ENCODE assay signal across 8 cellular contexts in the genomic region with DNA sequence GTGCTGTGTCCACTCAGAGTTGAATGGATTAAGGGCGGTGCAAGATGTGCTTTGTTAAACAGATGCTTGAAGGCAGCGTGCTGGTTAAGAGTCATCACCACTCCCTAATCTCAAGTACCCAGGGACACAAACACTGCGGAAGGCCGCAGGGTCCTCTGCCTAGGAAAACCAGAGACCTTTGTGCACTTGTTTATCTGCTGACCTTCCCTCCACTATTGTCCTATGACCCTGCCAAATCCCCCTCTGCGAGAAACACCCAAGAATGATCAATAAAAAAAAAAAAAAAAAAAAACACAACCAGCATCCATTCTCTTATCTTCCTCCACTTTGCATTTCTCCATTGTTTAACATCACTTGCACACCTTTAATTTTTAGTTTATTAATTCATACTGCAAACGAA. TPM values are rescaled to one million over a fixed set of nuclear protein-coding genes. Genes with fewer than 3 reads are reported as not detected.
A peak's percentile ranks its signal among the peaks of the same experiment; 100 is the strongest.
DNase-seq lines count a peak whose midpoint lies in the region; ATAC-seq and TF ChIP-seq lines count a peak whose summit lies in the region.
"Not testable (repeated sequence)": the region's sequence is repeated elsewhere in the genome, so short reads cannot be mapped to it uniquely, and the experiment has no call there.
"Had no signal": no experiment of that assay in that cellular context is flagged by ENCODE, and none has a peak within 500 bp of the region (broad histone marks: within the 10 kb centered on the region; RNA-seq: fewer than 3 reads in every experiment).

No MANE protein-coding gene starts in this region.

- 41 to 46% (median 45%) methylated on average over 6 of the region's 6 CpGs for WGBS in heart left ventricle, 4 donors

- not testable (repeated sequence) for H3K27ac ChIP-seq in OCI-LY1 (ENCODE audit: low read depth, low read length, poor library complexity, severe bottlenecking)
- peak overlapping the region in 5 of 12 donors; percentile 78 to 98 (median 93) for H3K27ac ChIP-seq in heart left ventricle
- peak overlapping the region; percentile 73 for H3K27ac ChIP-seq in muscle layer of duodenum (ENCODE audit: low read length)
- peak overlapping the region in 2 of 21 experiments; percentile 90 for H3K27ac ChIP-seq in skin epidermis

- not testable (repeated sequence) for H3K36me3 ChIP-seq in OCI-LY1 (ENCODE audit: insufficient read depth, low read length); heart left ventricle; muscle layer of duodenum (ENCODE audit: control insufficient read depth in 1 of 2, insufficient read depth in 2 of 2, low read length in 2 of 2)

- DNase-seq in activated CD8-positive, alpha-beta memory T cell treated with anti-CD3 and anti-CD28 coated beads, Interleukin-2, amount 10 ng/mL, durations not matched to agents 7 days and 5 days; chondrocyte (ENCODE audit: low spot score); heart left ventricle: not testable (repeated sequence)

- not testable (repeated sequence) for ATAC-seq in activated CD8-positive, alpha-beta memory T cell treated with anti-CD3 and anti-CD28 coated beads, Interleukin-2, amount 10 ng/mL, durations not matched to agents 7 days and 5 days; heart left ventricle

- peaks cover 24% of the 10 kb centered on the region for H3K4me1 Mint-ChIP-seq in activated CD8-positive, alpha-beta memory T cell treated with anti-CD3 and anti-CD28 coated beads, Interleukin-2, amount 10 ng/mL, durations not matched to agents 7 days and 5 days
- peaks cover 60% of the 10 kb centered on the region for H3K4me1 Mint-ChIP-seq in chondrocyte (ENCODE audit: low read depth)

- H3K27ac Mint-ChIP-seq in activated CD8-positive, alpha-beta memory T cell treated with anti-CD3 and anti-CD28 coated beads, Interleukin-2, amount 10 ng/mL, durations not matched to agents 7 days and 5 days = peak overlapping the region; percentile 93
- peak overlapping the region; percentile 96 for H3K27ac Mint-ChIP-seq in chondrocyte (ENCODE audit: unreplicated experiment)

- not testable (repeated sequence) for H3K9me2 ChIP-seq in OCI-LY1 (ENCODE audit: low read depth, low read length)

- H3K9me3 ChIP-seq in OCI-LY1 (ENCODE audit: low read length); heart left ventricle; muscle layer of duodenum (ENCODE audit: control insufficient read depth in 1 of 2, low read length in 2 of 2): not testable (repeated sequence)

- not testable (repeated sequence) for TF ChIP-seq POLR2A in heart left ventricle (IDR thresholded peaks at IDR 0.05)

- not testable (repeated sequence) for TF ChIP-seq CTCF in GM12875 (IDR thresholded peaks at IDR 0.05; ENCODE audit: borderline replicate concordance, insufficient read depth, low read depth, low read length); OCI-LY1 (IDR thresholded peaks at IDR 0.05; ENCODE audit: low read length); chondrocyte (IDR thresholded peaks at IDR 0.05); heart left ventricle (IDR thresholded peaks at IDR 0.05)

- H3K9me3 Mint-ChIP-seq in activated CD8-positive, alpha-beta memory T cell treated with anti-CD3 and anti-CD28 coated beads, Interleukin-2, amount 10 ng/mL, durations not matched to agents 7 days and 5 days (ENCODE audit: low read depth); chondrocyte (ENCODE audit: low read depth): not testable (repeated sequence)

- peak overlapping the region; percentile 80 for H3K9ac ChIP-seq in OCI-LY1 (ENCODE audit: low read length)

- H3K27me3 Mint-ChIP-seq in activated CD8-positive, alpha-beta memory T cell treated with anti-CD3 and anti-CD28 coated beads, Interleukin-2, amount 10 ng/mL, durations not matched to agents 7 days and 5 days; chondrocyte (ENCODE audit: low read depth): not testable (repeated sequence)

- H3K4me2 ChIP-seq in OCI-LY1 (ENCODE audit: low read length) = peak overlapping the region; percentile 98

- not testable (repeated sequence) for H3K27me3 ChIP-seq in OCI-LY1 (ENCODE audit: insufficient read depth, low read length); heart left ventricle; muscle layer of duodenum (ENCODE audit: low read depth, low read length)

- not testable (repeated sequence) for H3K36me3 Mint-ChIP-seq in activated CD8-positive, alpha-beta memory T cell treated with anti-CD3 and anti-CD28 coated beads, Interleukin-2, amount 10 ng/mL, durations not matched to agents 7 days and 5 days; chondrocyte (ENCODE audit: low read depth)

- H3K4me3 ChIP-seq in GM12875 (ENCODE audit: low read depth, low read length) (peak overlapping the region; percentile 59), OCI-LY1 (ENCODE audit: low read depth, low read length, poor library complexity, severe bottlenecking) (peak overlapping the region; percentile 79), heart left ventricle (peak overlapping the region in 10 of 12 donors; percentile 60 to 94 (median 84)), muscle layer of duodenum (ENCODE audit: low read depth in 1 of 2, low read length in 2 of 2) (peak overlapping the region; percentile 88 to 94), skin epidermis (peak overlapping the region; percentile 60 to 98 (median 84))

- H3K4me3 Mint-ChIP-seq in activated CD8-positive, alpha-beta memory T cell treated with anti-CD3 and anti-CD28 coated beads, Interleukin-2, amount 10 ng/mL, durations not matched to agents 7 days and 5 days = peak overlapping the region; percentile 95
- H3K4me3 Mint-ChIP-seq in chondrocyte (ENCODE audit: unreplicated experiment) = peak overlapping the region; percentile 94

- CTCF ChIA-PET in activated CD8-positive, alpha-beta memory T cell treated with anti-CD3 and anti-CD28 coated beads, Interleukin-2, amount 10 ng/mL, durations not matched to agents 7 days and 5 days (lab: Charles Lee) = interaction anchor here (0.6 to 2.0 kb wide), 3 partner anchors 9 to 12 kb away, joined by 3 to 11 read pairs (median 6); no protein-coding TSS in a partner anchor

- peaks cover 28% of the 10 kb centered on the region for H3K79me2 ChIP-seq in OCI-LY1 (ENCODE audit: insufficient read depth, low read length)

- not testable (repeated sequence) for H4K20me1 ChIP-seq in OCI-LY1 (ENCODE audit: insufficient read depth, low read length)

- not testable (repeated sequence) for H2AFZ ChIP-seq in OCI-LY1 (ENCODE audit: low read length)

- intact Hi-C loops in heart left ventricle (cut with DNase I) = loop anchor here in 4 of 10 donors (5.0 to 10.0 kb wide), 2 partner anchors 56 to 59 kb away; a partner anchor contains a TSS

- peaks cover 29% of the 10 kb centered on the region for H3K4me1 ChIP-seq in OCI-LY1 (ENCODE audit: insufficient read depth, low read length, severe bottlenecking)
- H3K4me1 ChIP-seq in heart left ventricle = peaks cover 6 to 37% (median 26%) of the 10 kb centered on the region in 12 donors
- peaks cover 9 to 30% of the 10 kb centered on the region in 2 donors for H3K4me1 ChIP-seq in muscle layer of duodenum (ENCODE audit: control insufficient read depth in 1 of 2, insufficient read depth in 2 of 2, low read length in 2 of 2)

- not testable (repeated sequence) for H3F3A ChIP-seq in OCI-LY1 (ENCODE audit: insufficient read depth, low read length)

RNA-seq across cellular contexts. Expression of a gene that starts 1.0 kb away (rescaled TPM):
- 10 to 100 TPM; 19.9 to 21.8 TPM for total RNA-seq in activated CD8-positive, alpha-beta memory T cell treated with anti-CD3 and anti-CD28 coated beads, Interleukin-2, amount 10 ng/mL, durations not matched to agents 7 days and 5 days
- total RNA-seq in chondrocyte (19.3 to 42.8 TPM (median 42.5 TPM) in 3 replicates), heart left ventricle (10 to 100 TPM; 10.2 to 17.4 (median 16.7) TPM)
- polyA plus RNA-seq in heart left ventricle = 10 to 100 TPM; 20.2 to 21.5 TPM

RNA-seq across cellular contexts. Expression of a gene that starts 42.9 kb away (rescaled TPM):
- not detected for total RNA-seq in activated CD8-positive, alpha-beta memory T cell treated with anti-CD3 and anti-CD28 coated beads, Interleukin-2, amount 10 ng/mL, durations not matched to agents 7 days and 5 days
- total RNA-seq in chondrocyte (0.20 to 0.67 TPM (median 0.60 TPM) in 3 replicates), heart left ventricle (1 to 10 TPM in 2 of 9 donors, under 1 TPM in 7; 0.20 to 4.4 (median 0.33) TPM)
- under 1 TPM; 0.07 to 0.08 TPM for polyA plus RNA-seq in heart left ventricle
- total RNA-seq: NCI-H460 had no signal

RNA-seq across cellular contexts. Expression of a gene that starts 59.6 kb away (rescaled TPM):
- total RNA-seq in activated CD8-positive, alpha-beta memory T cell treated with anti-CD3 and anti-CD28 coated beads, Interleukin-2, amount 10 ng/mL, durations not matched to agents 7 days and 5 days = 10 to 100 TPM; 25.9 to 33.1 TPM
- 9.4 to 11.8 TPM (median 10.1 TPM) in 3 replicates for total RNA-seq in chondrocyte
- 1 to 10 TPM; 4.1 to 8.2 (median 5.8) TPM for total RNA-seq in heart left ventricle
- polyA plus RNA-seq in heart left ventricle = 1 to 10 TPM; 3.2 to 4.2 TPM
